31 cellular contexts compared by ENCODE assay signal in genomic region chr10:58320351-58321065, GRCh38.
"Had no signal": no experiment of that assay in that cellular context is flagged by ENCODE, and none has a peak within 500 bp of the region (broad histone marks: within the 10 kb centered on the region; RNA-seq: fewer than 3 reads in every experiment).

No MANE protein-coding gene starts in this region.

- H3K4me2 ChIP-seq: PC-9 had no signal

- H2AFZ ChIP-seq: PC-9 had no signal

- H3K4me3 Mint-ChIP-seq: activated CD4-positive, alpha-beta memory T cell treated with anti-CD3 and anti-CD28 coated beads, Interleukin-2, amount 10 ng/mL, durations not matched to agents 7 days and 5 days; activated naive CD8-positive, alpha-beta T cell treated with anti-CD3 and anti-CD28 coated beads for 36 hours; activated T-cell treated with anti-CD3 and anti-CD28 coated beads, Interleukin-2, amount 50 U/mL, for 72 hours; activated T-helper 17 cell treated with anti-CD3 and anti-CD28 coated beads, Interleukin-2, amount 50 U/mL, for 72 hours had no signal

- H3K36me3 Mint-ChIP-seq: activated naive CD8-positive, alpha-beta T cell treated with anti-CD3 and anti-CD28 coated beads for 36 hours had no signal

- H3K27me3 Mint-ChIP-seq: activated CD4-positive, alpha-beta memory T cell treated with anti-CD3 and anti-CD28 coated beads, Interleukin-2, amount 10 ng/mL, durations not matched to agents 7 days and 5 days; activated naive CD8-positive, alpha-beta T cell treated with anti-CD3 and anti-CD28 coated beads for 36 hours had no signal

- ATAC-seq: activated T-cell treated with anti-CD3 and anti-CD28 coated beads, Interleukin-2, amount 50 U/mL, for 72 hours; activated T-helper 17 cell treated with anti-CD3 and anti-CD28 coated beads, Interleukin-2, amount 50 U/mL, for 72 hours; Right ventricle myocardium inferior had no signal

- FAIRE-seq: RCC 7860 had no signal

- H3K27ac ChIP-seq: brain microvascular endothelial cell, PC-9, RWPE1, SK-N-MC, WERI-Rb-1 had no signal

- H3K27ac Mint-ChIP-seq: activated CD4-positive, alpha-beta memory T cell treated with anti-CD3 and anti-CD28 coated beads, Interleukin-2, amount 10 ng/mL, durations not matched to agents 7 days and 5 days; activated naive CD8-positive, alpha-beta T cell treated with anti-CD3 and anti-CD28 coated beads for 36 hours; activated T-cell treated with anti-CD3 and anti-CD28 coated beads, Interleukin-2, amount 50 U/mL, for 72 hours; activated T-helper 17 cell treated with anti-CD3 and anti-CD28 coated beads, Interleukin-2, amount 50 U/mL, for 72 hours had no signal

- H3K36me3 ChIP-seq: brain microvascular endothelial cell, WERI-Rb-1 had no signal

- DNase-seq: activated CD4-positive, alpha-beta memory T cell treated with anti-CD3 and anti-CD28 coated beads, Interleukin-2, amount 10 ng/mL, durations not matched to agents 7 days and 5 days; activated CD4-positive, alpha-beta T cell treated with anti-CD3 and anti-CD28 coated beads for 1 hour; activated CD4-positive, alpha-beta T cell treated with anti-CD3 and anti-CD28 coated beads for 48 hours; activated CD4-positive, CD25-positive, alpha-beta regulatory T cell; activated effector memory CD4-positive, alpha-beta T cell treated with anti-CD3 and anti-CD28 coated beads, Interleukin-2, amount 50 U/mL, for 16 hours; activated naive CD4-positive, alpha-beta T cell; activated naive CD4-positive, alpha-beta T cell treated with anti-CD3 and anti-CD28 coated beads, Interleukin-2, amount 50 U/mL, for 16 hours; activated naive CD8-positive, alpha-beta T cell treated with anti-CD3 and anti-CD28 coated beads for 36 hours; activated T-cell treated with anti-CD3 and anti-CD28 coated beads, Interleukin-2, amount 50 U/mL, for 1 hour; activated T-cell treated with anti-CD3 and anti-CD28 coated beads, Interleukin-2, amount 50 U/mL, for 72 hours; amniotic stem cell; aorta; brain microvascular endothelial cell; central memory CD4-positive, alpha-beta T cell; MM.1S; NCI-H1092; NCI-H1436 treated with DMSO at 0.1 percent for 48 hours; NCI-H1694 treated with DMSO at 0.1 percent for 48 hours; NCI-H2029; NCI-H345; NCI-H524 treated with DMSO at 0.1 percent for 48 hours; NK-92 treated with Interleukin-12 subunit alpha and Interleukin-12 subunit beta, amount 100 ng/mL, for 24 hours; PC-9; SIG-M5; T1000; WERI-Rb-1 had no signal

- H3K27me3 ChIP-seq: brain microvascular endothelial cell had no signal

- H3K9me3 Mint-ChIP-seq: activated CD4-positive, alpha-beta memory T cell treated with anti-CD3 and anti-CD28 coated beads, Interleukin-2, amount 10 ng/mL, durations not matched to agents 7 days and 5 days; activated naive CD8-positive, alpha-beta T cell treated with anti-CD3 and anti-CD28 coated beads for 36 hours; activated T-cell treated with anti-CD3 and anti-CD28 coated beads, Interleukin-2, amount 50 U/mL, for 72 hours; activated T-helper 17 cell treated with anti-CD3 and anti-CD28 coated beads, Interleukin-2, amount 50 U/mL, for 72 hours had no signal

- H3K4me3 ChIP-seq: PC-9, SK-N-MC had no signal
